ENCODE assay signal across 15 cellular contexts in genomic region chr20:10735195-10735949, GRCh38.
"Had no signal": no experiment of that assay in that cellular context is flagged by ENCODE, and none has a peak within 500 bp of the region (broad histone marks: within the 10 kb centered on the region; RNA-seq: fewer than 3 reads in every experiment).

No MANE protein-coding gene starts in this region.

- H3K36me3 ChIP-seq: ovary had no signal

- H3K79me2 ChIP-seq: hepatocyte had no signal

- H2AFZ ChIP-seq: hepatocyte had no signal

- H3K9me3 ChIP-seq: ovary had no signal

- ATAC-seq: activated T-helper 17 cell treated with anti-CD3 and anti-CD28 coated beads, Interleukin-2, amount 50 U/mL, for 72 hours; left lobe of liver had no signal

- H3K27ac ChIP-seq: hepatocyte, ovary, skin epidermis had no signal

- H3K4me2 ChIP-seq: hepatocyte had no signal

- H3K4me3 ChIP-seq: hepatocyte, ovary, skin epidermis had no signal

- DNase-seq: activated CD4-positive, alpha-beta T cell treated with anti-CD3 and anti-CD28 coated beads, Interleukin-2, amount 50 U/mL, for 4 hours; activated CD4-positive, CD25-positive, alpha-beta regulatory T cell treated with anti-CD3 and anti-CD28 coated beads, Interleukin-2, amount 50 U/mL, for 72 hours; activated naive CD4-positive, alpha-beta T cell treated with anti-CD3 and anti-CD28 coated beads for 36 hours; activated T-cell treated with anti-CD3 and anti-CD28 coated beads for 4 hours; erythroblast; islet precursor cell; ovary; stimulated activated CD4-positive, alpha-beta T cell treated with anti-CD3 and anti-CD28 coated beads, Interleukin-4, amount 100 ng/mL, for 4 hours; stimulated activated CD8-positive, alpha-beta memory T cell treated with anti-CD3 and anti-CD28 coated beads, Interleukin-4, amount 100 ng/mL, for 48 hours; stimulated activated naive CD4-positive, alpha-beta T cell treated with Interleukin-2 at 50 U/mL for 16 hours; T-helper 9 cell had no signal

- H3K27me3 ChIP-seq: hepatocyte, ovary had no signal
